In the genomic region with DNA sequence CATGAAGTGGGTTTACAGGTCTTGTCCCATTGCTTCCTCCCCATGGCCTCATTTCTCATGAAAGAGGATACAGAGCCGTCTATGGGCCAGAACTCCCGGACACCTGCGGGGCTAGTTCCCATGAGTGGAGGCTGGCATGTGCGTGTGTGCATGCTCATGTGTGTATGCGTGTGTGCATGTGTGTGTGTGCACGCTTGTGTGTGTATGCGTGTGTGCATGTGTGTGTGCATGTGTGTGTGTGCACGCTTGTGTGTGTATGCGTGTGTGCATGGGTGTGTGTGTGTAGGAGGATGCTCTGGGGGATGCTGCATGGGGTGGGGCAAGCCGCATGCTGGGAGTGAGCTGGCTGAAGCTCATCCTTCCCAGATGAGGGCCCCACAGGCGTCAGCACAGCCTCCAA, we compare ENCODE assay signal across 1 cellular context.
TF ChIP-seq lines count a peak whose summit lies in the region.

No MANE protein-coding gene starts in this region.

TF ChIP-seq in HEK293, 187 proteins besides CTCF, POLR2A, EP300 and RAD21 (continued from another document):
- TF ChIP-seq, protein P1, sequence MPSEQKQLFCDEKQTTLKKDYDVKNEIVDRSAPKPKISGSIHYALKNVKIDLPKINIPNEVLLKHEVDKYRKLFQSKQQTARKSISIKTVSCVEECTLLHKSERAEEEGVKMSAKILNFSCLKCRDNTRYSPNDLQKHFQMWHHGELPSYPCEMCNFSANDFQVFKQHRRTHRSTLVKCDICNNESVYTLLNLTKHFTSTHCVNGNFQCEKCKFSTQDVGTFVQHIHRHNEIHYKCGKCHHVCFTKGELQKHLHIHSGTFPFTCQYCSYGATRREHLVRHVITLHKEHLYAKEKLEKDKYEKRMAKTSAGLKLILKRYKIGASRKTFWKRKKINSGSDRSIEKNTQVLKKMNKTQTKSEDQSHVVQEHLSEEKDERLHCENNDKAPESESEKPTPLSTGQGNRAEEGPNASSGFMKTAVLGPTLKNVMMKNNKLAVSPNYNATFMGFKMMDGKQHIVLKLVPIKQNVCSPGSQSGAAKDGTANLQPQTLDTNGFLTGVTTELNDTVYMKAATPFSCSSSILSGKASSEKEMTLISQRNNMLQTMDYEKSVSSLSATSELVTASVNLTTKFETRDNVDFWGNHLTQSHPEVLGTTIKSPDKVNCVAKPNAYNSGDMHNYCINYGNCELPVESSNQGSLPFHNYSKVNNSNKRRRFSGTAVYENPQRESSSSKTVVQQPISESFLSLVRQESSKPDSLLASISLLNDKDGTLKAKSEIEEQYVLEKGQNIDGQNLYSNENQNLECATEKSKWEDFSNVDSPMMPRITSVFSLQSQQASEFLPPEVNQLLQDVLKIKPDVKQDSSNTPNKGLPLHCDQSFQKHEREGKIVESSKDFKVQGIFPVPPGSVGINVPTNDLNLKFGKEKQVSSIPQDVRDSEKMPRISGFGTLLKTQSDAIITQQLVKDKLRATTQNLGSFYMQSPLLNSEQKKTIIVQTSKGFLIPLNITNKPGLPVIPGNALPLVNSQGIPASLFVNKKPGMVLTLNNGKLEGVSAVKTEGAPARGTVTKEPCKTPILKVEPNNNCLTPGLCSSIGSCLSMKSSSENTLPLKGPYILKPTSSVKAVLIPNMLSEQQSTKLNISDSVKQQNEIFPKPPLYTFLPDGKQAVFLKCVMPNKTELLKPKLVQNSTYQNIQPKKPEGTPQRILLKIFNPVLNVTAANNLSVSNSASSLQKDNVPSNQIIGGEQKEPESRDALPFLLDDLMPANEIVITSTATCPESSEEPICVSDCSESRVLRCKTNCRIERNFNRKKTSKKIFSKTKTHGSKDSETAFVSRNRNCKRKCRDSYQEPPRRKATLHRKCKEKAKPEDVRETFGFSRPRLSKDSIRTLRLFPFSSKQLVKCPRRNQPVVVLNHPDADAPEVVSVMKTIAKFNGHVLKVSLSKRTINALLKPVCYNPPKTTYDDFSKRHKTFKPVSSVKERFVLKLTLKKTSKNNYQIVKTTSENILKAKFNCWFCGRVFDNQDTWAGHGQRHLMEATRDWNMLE (tag by site-specific recombination; conservative IDR thresholded peaks at IDR 0.05; ENCODE audit: low read depth) = no peak
- TF ChIP-seq ZNF211 (tag by site-specific recombination; IDR thresholded peaks at IDR 0.05; ENCODE audit: low read depth) (no peak), SP2 (tag by site-specific recombination; IDR thresholded peaks at IDR 0.05) (no peak), ZFHX2 (tag by site-specific recombination; conservative IDR thresholded peaks at IDR 0.05) (peak; percentile 28; the same call in 1 of the 2 replicates), ZNF548 (tag by site-specific recombination; IDR thresholded peaks at IDR 0.05) (no peak)
- TF ChIP-seq, protein P2, sequence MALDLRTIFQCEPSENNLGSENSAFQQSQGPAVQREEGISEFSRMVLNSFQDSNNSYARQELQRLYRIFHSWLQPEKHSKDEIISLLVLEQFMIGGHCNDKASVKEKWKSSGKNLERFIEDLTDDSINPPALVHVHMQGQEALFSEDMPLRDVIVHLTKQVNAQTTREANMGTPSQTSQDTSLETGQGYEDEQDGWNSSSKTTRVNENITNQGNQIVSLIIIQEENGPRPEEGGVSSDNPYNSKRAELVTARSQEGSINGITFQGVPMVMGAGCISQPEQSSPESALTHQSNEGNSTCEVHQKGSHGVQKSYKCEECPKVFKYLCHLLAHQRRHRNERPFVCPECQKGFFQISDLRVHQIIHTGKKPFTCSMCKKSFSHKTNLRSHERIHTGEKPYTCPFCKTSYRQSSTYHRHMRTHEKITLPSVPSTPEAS (tag by site-specific recombination; IDR thresholded peaks at IDR 0.05) = peak; percentile 90
TF ChIP-seq in HEK293: peak in this region for 2.
